9 cellular contexts compared by ENCODE assay signal in the genomic region with DNA sequence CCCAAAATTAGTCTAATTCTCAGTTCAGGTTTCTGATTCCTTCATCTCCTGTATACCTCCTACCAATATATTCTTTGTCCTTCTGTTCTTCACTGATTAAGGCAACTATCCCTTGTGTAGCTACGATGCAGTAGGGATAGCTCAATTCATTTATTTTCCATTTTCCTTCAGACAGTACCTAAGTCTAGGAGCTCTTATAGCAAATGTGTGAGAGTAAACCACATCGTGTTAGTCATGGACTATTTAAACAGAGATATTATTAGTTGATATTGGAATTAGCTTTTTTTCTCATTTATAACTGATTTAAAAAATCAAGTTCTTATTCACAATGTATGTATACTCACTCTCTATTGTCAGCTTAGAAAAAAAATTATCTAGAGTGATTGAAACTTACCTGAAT.
"Had no signal": no experiment of that assay in that cellular context is flagged by ENCODE, and none has a peak within 500 bp of the region (broad histone marks: within the 10 kb centered on the region; RNA-seq: fewer than 3 reads in every experiment).

No MANE protein-coding gene starts in this region.

- H3K27ac ChIP-seq: GM23248, HL-60 had no signal

- ATAC-seq: HCT116, K562 had no signal

- H3K36me3 ChIP-seq: HAP-1 had no signal

- DNase-seq: GM23248, GOT3, H7, HFFc6, IMR-90 had no signal

- H3K9me3 ChIP-seq: HAP-1 had no signal

- H3K4me1 ChIP-seq: HAP-1 had no signal

- H3K4me3 ChIP-seq: GM23248, HAP-1, K562 had no signal
